ENCODE assay signal across 33 cellular contexts in the genomic region with DNA sequence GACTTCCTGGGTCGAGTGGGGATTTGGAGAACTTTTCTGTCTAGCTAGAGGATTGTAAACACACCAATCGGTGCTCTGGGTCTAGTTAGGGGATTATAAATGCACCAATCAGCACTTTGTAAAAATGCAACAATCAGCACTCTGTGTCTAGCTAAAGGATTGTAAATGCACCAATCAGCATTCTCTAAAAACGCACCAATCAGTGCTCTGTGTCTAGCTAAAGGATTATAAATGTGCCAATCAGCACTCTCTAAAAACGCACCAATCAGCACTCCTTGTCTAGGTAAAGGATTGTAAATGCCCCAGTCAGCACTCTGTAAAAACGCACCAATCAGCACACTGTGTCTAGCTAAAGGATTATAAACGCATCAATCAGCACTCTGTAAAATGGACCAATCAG.
"Had no signal": no experiment of that assay in that cellular context is flagged by ENCODE, and none has a peak within 500 bp of the region (broad histone marks: within the 10 kb centered on the region; RNA-seq: fewer than 3 reads in every experiment).

No MANE protein-coding gene starts in this region.

- H3K4me1 ChIP-seq: adrenal gland, body of pancreas, esophagus muscularis mucosa, foreskin keratinocyte, gastrocnemius medialis, heart left ventricle had no signal

- DNase-seq: activated CD4-positive, alpha-beta memory T cell treated with anti-CD3 and anti-CD28 coated beads for 36 hours; activated CD4-positive, alpha-beta T cell treated with anti-CD3 and anti-CD28 coated beads for 36 hours; activated CD4-positive, alpha-beta T cell treated with anti-CD3 and anti-CD28 coated beads, Interleukin-2, amount 10 ng/mL, durations not matched to agents 24 days and 14 days; activated CD4-positive, CD25-positive, alpha-beta regulatory T cell treated with anti-CD3 and anti-CD28 coated beads, Interleukin-2, amount 50 U/mL, for 72 hours; activated CD8-positive, alpha-beta memory T cell treated with anti-CD3 and anti-CD28 coated beads, Interleukin-2, amount 10 ng/mL, durations not matched to agents 7 days and 5 days; activated CD8-positive, alpha-beta memory T cell treated with anti-CD3 and anti-CD28 coated beads, Interleukin-2, amount 50 U/mL, for 4 hours; activated CD8-positive, alpha-beta T cell treated with anti-CD3 and anti-CD28 coated beads, Interleukin-2, amount 10 ng/mL, durations not matched to agents 7 days and 5 days; activated effector memory CD4-positive, alpha-beta T cell treated with anti-CD3 and anti-CD28 coated beads, Interleukin-2, amount 50 U/mL, for 16 hours; activated naive CD4-positive, alpha-beta T cell treated with anti-CD3 and anti-CD28 coated beads for 36 hours; activated naive CD8-positive, alpha-beta T cell treated with anti-CD3 and anti-CD28 coated beads for 36 hours; activated naive CD8-positive, alpha-beta T cell treated with anti-CD3 and anti-CD28 coated beads, Interleukin-2, amount 50 U/mL, for 24 hours; activated T-cell treated with anti-CD3 and anti-CD28 coated beads, Interleukin-2, amount 50 U/mL, for 1 hour; activated T-cell treated with anti-CD3 and anti-CD28 coated beads, Interleukin-2, amount 50 U/mL, for 48 hours; adrenal gland; amygdala; aorta; body of pancreas; caudate nucleus; cortex of kidney; dermis blood vessel endothelial cell; effector CD4-positive, alpha-beta T cell; effector memory CD8-positive, alpha-beta T cell; erythroblast; foreskin keratinocyte; gastrocnemius medialis; glutamatergic neuron; heart left ventricle; T-helper 2 cell had no signal

- FAIRE-seq: colon had no signal

- H3K27ac Mint-ChIP-seq: activated CD4-positive, alpha-beta memory T cell treated with anti-CD3 and anti-CD28 coated beads for 36 hours; activated CD4-positive, alpha-beta T cell treated with anti-CD3 and anti-CD28 coated beads for 36 hours; activated CD4-positive, alpha-beta T cell treated with anti-CD3 and anti-CD28 coated beads, Interleukin-2, amount 10 ng/mL, durations not matched to agents 24 days and 14 days; activated CD8-positive, alpha-beta memory T cell treated with anti-CD3 and anti-CD28 coated beads, Interleukin-2, amount 10 ng/mL, durations not matched to agents 7 days and 5 days; activated CD8-positive, alpha-beta T cell treated with anti-CD3 and anti-CD28 coated beads, Interleukin-2, amount 10 ng/mL, durations not matched to agents 7 days and 5 days; activated naive CD4-positive, alpha-beta T cell treated with anti-CD3 and anti-CD28 coated beads for 36 hours; activated naive CD4-positive, alpha-beta T cell treated with anti-CD3 and anti-CD28 coated beads, Interleukin-2, amount 50 U/mL, for 24 hours; activated naive CD8-positive, alpha-beta T cell treated with anti-CD3 and anti-CD28 coated beads for 36 hours; activated naive CD8-positive, alpha-beta T cell treated with anti-CD3 and anti-CD28 coated beads, Interleukin-2, amount 50 U/mL, for 24 hours; activated T-helper 1 cell treated with anti-CD3 and anti-CD28 coated beads, Interleukin-12 subunit alpha, Interleukin-12 subunit beta, Interleukin-2, Interleukin-4 antibody, amounts not matched to agents 30 ng/mL and 10 ng/mL and 1 ng/mL, durations not matched to agents 14 hours and 24 hours and 36 hours; activated T-helper 2 cell treated with anti-CD3 and anti-CD28 coated beads, Interferon-gamma antibody, Interleukin-2, Interleukin-4, amounts not matched to agents 10 μg/mL and 5 μg/mL and 100 μg/mL, durations not matched to agents 14 hours and 24 hours and 36 hours; effector memory CD8-positive, alpha-beta T cell had no signal

- H3K4me1 Mint-ChIP-seq: activated CD4-positive, alpha-beta T cell treated with anti-CD3 and anti-CD28 coated beads for 36 hours; activated CD4-positive, alpha-beta T cell treated with anti-CD3 and anti-CD28 coated beads, Interleukin-2, amount 10 ng/mL, durations not matched to agents 24 days and 14 days; activated CD8-positive, alpha-beta memory T cell treated with anti-CD3 and anti-CD28 coated beads, Interleukin-2, amount 10 ng/mL, durations not matched to agents 7 days and 5 days; activated naive CD4-positive, alpha-beta T cell treated with anti-CD3 and anti-CD28 coated beads, Interleukin-2, amount 50 U/mL, for 24 hours; activated naive CD8-positive, alpha-beta T cell treated with anti-CD3 and anti-CD28 coated beads for 36 hours; activated naive CD8-positive, alpha-beta T cell treated with anti-CD3 and anti-CD28 coated beads, Interleukin-2, amount 50 U/mL, for 24 hours had no signal

- ATAC-seq: activated CD4-positive, alpha-beta T cell treated with anti-CD3 and anti-CD28 coated beads for 36 hours; activated CD8-positive, alpha-beta memory T cell treated with anti-CD3 and anti-CD28 coated beads, Interleukin-2, amount 10 ng/mL, durations not matched to agents 7 days and 5 days; activated CD8-positive, alpha-beta T cell treated with anti-CD3 and anti-CD28 coated beads, Interleukin-2, amount 10 ng/mL, durations not matched to agents 7 days and 5 days; activated naive CD8-positive, alpha-beta T cell treated with anti-CD3 and anti-CD28 coated beads, Interleukin-2, amount 50 U/mL, for 24 hours; body of pancreas; effector memory CD8-positive, alpha-beta T cell; foreskin keratinocyte; gastrocnemius medialis; heart left ventricle had no signal

- H3K27ac ChIP-seq: adrenal gland, body of pancreas, esophagus muscularis mucosa, foreskin keratinocyte, gastrocnemius medialis, heart left ventricle had no signal

- H3K4me3 ChIP-seq: adrenal gland, body of pancreas, esophagus muscularis mucosa, gastrocnemius medialis, heart left ventricle had no signal

- H3K27me3 ChIP-seq: adrenal gland, body of pancreas, esophagus muscularis mucosa, foreskin keratinocyte, gastrocnemius medialis, heart left ventricle had no signal

- H3K36me3 Mint-ChIP-seq: activated CD4-positive, alpha-beta memory T cell treated with anti-CD3 and anti-CD28 coated beads for 36 hours; activated CD8-positive, alpha-beta memory T cell treated with anti-CD3 and anti-CD28 coated beads, Interleukin-2, amount 10 ng/mL, durations not matched to agents 7 days and 5 days; activated naive CD4-positive, alpha-beta T cell treated with anti-CD3 and anti-CD28 coated beads, Interleukin-2, amount 50 U/mL, for 24 hours; activated naive CD8-positive, alpha-beta T cell treated with anti-CD3 and anti-CD28 coated beads for 36 hours had no signal

- H3K27me3 Mint-ChIP-seq: activated CD4-positive, alpha-beta memory T cell treated with anti-CD3 and anti-CD28 coated beads for 36 hours; activated CD4-positive, alpha-beta T cell treated with anti-CD3 and anti-CD28 coated beads for 36 hours; activated CD4-positive, alpha-beta T cell treated with anti-CD3 and anti-CD28 coated beads, Interleukin-2, amount 10 ng/mL, durations not matched to agents 24 days and 14 days; activated CD8-positive, alpha-beta memory T cell treated with anti-CD3 and anti-CD28 coated beads, Interleukin-2, amount 10 ng/mL, durations not matched to agents 7 days and 5 days; activated naive CD4-positive, alpha-beta T cell treated with anti-CD3 and anti-CD28 coated beads, Interleukin-2, amount 50 U/mL, for 24 hours; activated naive CD8-positive, alpha-beta T cell treated with anti-CD3 and anti-CD28 coated beads for 36 hours; activated naive CD8-positive, alpha-beta T cell treated with anti-CD3 and anti-CD28 coated beads, Interleukin-2, amount 50 U/mL, for 24 hours; effector memory CD8-positive, alpha-beta T cell had no signal

- H3K9me3 ChIP-seq: adrenal gland, body of pancreas, gastrocnemius medialis had no signal

- H3K36me3 ChIP-seq: adrenal gland, esophagus muscularis mucosa, gastrocnemius medialis, heart left ventricle had no signal

- H3K4me3 Mint-ChIP-seq: activated CD4-positive, alpha-beta memory T cell treated with anti-CD3 and anti-CD28 coated beads for 36 hours; activated CD4-positive, alpha-beta T cell treated with anti-CD3 and anti-CD28 coated beads for 36 hours; activated CD4-positive, alpha-beta T cell treated with anti-CD3 and anti-CD28 coated beads, Interleukin-2, amount 10 ng/mL, durations not matched to agents 24 days and 14 days; activated CD8-positive, alpha-beta memory T cell treated with anti-CD3 and anti-CD28 coated beads, Interleukin-2, amount 10 ng/mL, durations not matched to agents 7 days and 5 days; activated CD8-positive, alpha-beta T cell treated with anti-CD3 and anti-CD28 coated beads, Interleukin-2, amount 10 ng/mL, durations not matched to agents 7 days and 5 days; activated naive CD4-positive, alpha-beta T cell treated with anti-CD3 and anti-CD28 coated beads for 36 hours; activated naive CD4-positive, alpha-beta T cell treated with anti-CD3 and anti-CD28 coated beads, Interleukin-2, amount 50 U/mL, for 24 hours; activated naive CD8-positive, alpha-beta T cell treated with anti-CD3 and anti-CD28 coated beads for 36 hours; activated naive CD8-positive, alpha-beta T cell treated with anti-CD3 and anti-CD28 coated beads, Interleukin-2, amount 50 U/mL, for 24 hours; activated T-helper 1 cell treated with anti-CD3 and anti-CD28 coated beads, Interleukin-12 subunit alpha, Interleukin-12 subunit beta, Interleukin-2, Interleukin-4 antibody, amounts not matched to agents 30 ng/mL and 10 ng/mL and 1 ng/mL, durations not matched to agents 14 hours and 24 hours and 36 hours; effector memory CD8-positive, alpha-beta T cell had no signal
